19 cellular contexts compared by ENCODE assay signal in genomic region chr7:100683659-100684533, GRCh38. TPM values are rescaled to one million over a fixed set of nuclear protein-coding genes. Genes with fewer than 3 reads are reported as not detected.
DNase-seq lines count a peak whose midpoint lies in the region; ATAC-seq and TF ChIP-seq lines count a peak whose summit lies in the region.
"Had no signal": no experiment of that assay in that cellular context is flagged by ENCODE, and none has a peak within 500 bp of the region (broad histone marks: within the 10 kb centered on the region; RNA-seq: fewer than 3 reads in every experiment).

No MANE protein-coding gene starts in this region.

- ATAC-seq in GM21737 (IDR thresholded peaks at IDR 0.05; ENCODE audit: unreplicated experiment) = no peak

- peaks cover 3% of the 10 kb centered on the region for H3K4me1 ChIP-seq in osteoblast (ENCODE audit: insufficient read depth, low read length)

- H3K4me2 ChIP-seq in osteoblast (ENCODE audit: insufficient read depth, low read length) = no peak overlapping the region

- no peak for TF ChIP-seq CTCF in GM10266 (IDR thresholded peaks at IDR 0.05; ENCODE audit: control insufficient read depth, insufficient read depth, low read depth, missing control alignments)
- no peak for TF ChIP-seq CTCF in GM20000 (IDR thresholded peaks at IDR 0.05; ENCODE audit: extremely low read depth, missing control alignments)
- TF ChIP-seq CTCF in osteoblast (IDR thresholded peaks at IDR 0.05; ENCODE audit: extremely low read depth, low read depth, low read length) = no peak
- no peak for TF ChIP-seq CTCF in foreskin fibroblast (IDR thresholded peaks at IDR 0.05; ENCODE audit: low read depth, low read length)

- no peaks in the 10 kb centered on the region for H3K27me3 ChIP-seq in osteoblast (ENCODE audit: insufficient read depth, low read length)
- H3K27me3 ChIP-seq: MG63 had no signal

- peaks cover 14% of the 10 kb centered on the region for H3K79me2 ChIP-seq in osteoblast (ENCODE audit: insufficient read depth, low read length)

- H3K9me3 ChIP-seq in osteoblast (ENCODE audit: low read depth, low read length) = no peaks in the 10 kb centered on the region
- H3K9me3 ChIP-seq: MG63 had no signal

- peaks cover 31% of the 10 kb centered on the region for H3K36me3 ChIP-seq in osteoblast (ENCODE audit: insufficient read depth, low read length)

- H4K20me1 ChIP-seq in osteoblast (ENCODE audit: insufficient read depth, low read length) = peaks cover 32% of the 10 kb centered on the region

- no peak overlapping the region for H2AFZ ChIP-seq in osteoblast (ENCODE audit: low read length)

- H3K4me3 ChIP-seq in osteoblast (ENCODE audit: insufficient read depth, low read length) (no peak overlapping the region), foreskin fibroblast (ENCODE audit: low read depth in 1 of 2, low read length in 2 of 2) (no peak overlapping the region)
- H3K4me3 ChIP-seq: MG63 had no signal

- DNase-seq in GM10266 (ENCODE audit: extremely low spot score) (peak; percentile 28), GM20000 (ENCODE audit: low spot score) (peak; percentile 21), iPS-NIHi11 (ENCODE audit: low spot score) (peak; percentile 11), osteoblast (ENCODE audit: insufficient read length, low spot score, missing footprints) (peak; percentile 60), midbrain (lab: John Stamatoyannopoulos, UW) (no peak), foreskin fibroblast (no peak)
- DNase-seq: GDM1, MG63, NCI-H1417, NCI-H1694 treated with DMSO at 0.1 percent for 48 hours, NCI-H446, NCI-H526, Right ventricle myocardium superior, SW 1271 had no signal

- H3K27ac ChIP-seq in osteoblast (ENCODE audit: low read depth, low read length) = no peak overlapping the region

RNA-seq across cellular contexts. Expression of gene GIGYF1, which starts 10.2 kb away (rescaled TPM):
- total RNA-seq in osteoblast = 28.9 and 29.3 TPM in 2 replicates

RNA-seq across cellular contexts. Expression of gene GNB2, which starts 10.4 kb away (rescaled TPM):
- 72.7 and 84.6 TPM in 2 replicates for total RNA-seq in osteoblast

RNA-seq across cellular contexts. Expression of gene POP7, which starts 22.0 kb away (rescaled TPM):
- 25.7 and 27.1 TPM in 2 replicates for total RNA-seq in osteoblast

RNA-seq across cellular contexts. Expression of gene ACTL6B, which starts 27.6 kb away (rescaled TPM):
- not detected in 2 replicates for total RNA-seq in osteoblast
- total RNA-seq: B cell, Daoy, LHCN-M2, Right ventricle myocardium superior, SK-MEL-5 had no signal

RNA-seq across cellular contexts. Expression of gene EPO, which starts 36.4 kb away (rescaled TPM):
- total RNA-seq in osteoblast = not detected in 2 replicates
- total RNA-seq: B cell, Daoy, Right ventricle myocardium superior had no signal

Comparison
In these comparisons a context has a peak if more than half of its experiments do, and no peak if none do; other contexts are left out.
1. DNase-seq: peak in GM10266 (single experiment), GM20000 (single experiment), iPS-NIHi11 (single experiment) and osteoblast (single experiment); none in midbrain (single experiment) and foreskin fibroblast (0 of 2).